ENCODE assay signal across 1 cellular context in the genomic region with DNA sequence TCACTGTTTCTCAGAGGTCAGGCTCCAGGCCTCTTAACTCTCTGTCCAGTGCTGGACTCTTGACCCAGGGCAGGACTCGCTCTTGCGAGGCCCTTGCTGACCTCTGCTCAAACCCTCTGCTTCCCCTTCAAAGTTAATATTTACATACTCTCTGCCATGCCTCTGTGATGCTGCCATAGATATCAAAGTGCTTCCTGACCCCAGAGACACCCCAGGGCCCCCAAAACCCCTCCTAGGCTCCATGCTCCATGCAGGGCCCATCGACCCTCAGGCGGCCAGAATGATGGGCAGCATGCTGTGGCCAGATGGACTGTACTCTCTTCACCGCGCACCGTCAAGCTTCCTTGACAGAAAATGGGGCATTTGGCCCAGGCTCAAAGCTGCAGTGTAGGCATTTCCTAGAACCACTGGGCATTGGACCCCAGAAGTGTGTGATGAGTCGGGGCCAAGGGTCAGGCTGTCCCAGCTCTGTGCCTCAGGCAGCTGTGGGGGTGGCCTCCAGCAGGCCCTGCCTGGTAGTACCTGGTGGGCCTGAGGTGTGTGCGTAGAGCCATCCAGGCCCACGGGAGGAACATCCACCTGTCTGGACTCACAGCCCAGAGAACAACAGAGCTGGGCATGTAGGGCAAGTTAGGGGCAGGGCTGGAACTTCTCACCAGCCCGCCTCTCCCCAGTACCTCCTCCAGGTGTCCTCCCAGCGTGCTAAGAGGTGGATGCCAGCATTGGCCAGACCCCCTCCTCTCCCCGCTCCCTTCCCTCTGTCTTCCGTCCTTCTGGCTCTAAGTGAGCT.
TF ChIP-seq lines count a peak whose summit lies in the region.

No MANE protein-coding gene starts in this region.

TF ChIP-seq in HepG2, 621 proteins besides CTCF, POLR2A, EP300 and RAD21 (continued from another document and continues in another):
- TF ChIP-seq, protein P1, sequence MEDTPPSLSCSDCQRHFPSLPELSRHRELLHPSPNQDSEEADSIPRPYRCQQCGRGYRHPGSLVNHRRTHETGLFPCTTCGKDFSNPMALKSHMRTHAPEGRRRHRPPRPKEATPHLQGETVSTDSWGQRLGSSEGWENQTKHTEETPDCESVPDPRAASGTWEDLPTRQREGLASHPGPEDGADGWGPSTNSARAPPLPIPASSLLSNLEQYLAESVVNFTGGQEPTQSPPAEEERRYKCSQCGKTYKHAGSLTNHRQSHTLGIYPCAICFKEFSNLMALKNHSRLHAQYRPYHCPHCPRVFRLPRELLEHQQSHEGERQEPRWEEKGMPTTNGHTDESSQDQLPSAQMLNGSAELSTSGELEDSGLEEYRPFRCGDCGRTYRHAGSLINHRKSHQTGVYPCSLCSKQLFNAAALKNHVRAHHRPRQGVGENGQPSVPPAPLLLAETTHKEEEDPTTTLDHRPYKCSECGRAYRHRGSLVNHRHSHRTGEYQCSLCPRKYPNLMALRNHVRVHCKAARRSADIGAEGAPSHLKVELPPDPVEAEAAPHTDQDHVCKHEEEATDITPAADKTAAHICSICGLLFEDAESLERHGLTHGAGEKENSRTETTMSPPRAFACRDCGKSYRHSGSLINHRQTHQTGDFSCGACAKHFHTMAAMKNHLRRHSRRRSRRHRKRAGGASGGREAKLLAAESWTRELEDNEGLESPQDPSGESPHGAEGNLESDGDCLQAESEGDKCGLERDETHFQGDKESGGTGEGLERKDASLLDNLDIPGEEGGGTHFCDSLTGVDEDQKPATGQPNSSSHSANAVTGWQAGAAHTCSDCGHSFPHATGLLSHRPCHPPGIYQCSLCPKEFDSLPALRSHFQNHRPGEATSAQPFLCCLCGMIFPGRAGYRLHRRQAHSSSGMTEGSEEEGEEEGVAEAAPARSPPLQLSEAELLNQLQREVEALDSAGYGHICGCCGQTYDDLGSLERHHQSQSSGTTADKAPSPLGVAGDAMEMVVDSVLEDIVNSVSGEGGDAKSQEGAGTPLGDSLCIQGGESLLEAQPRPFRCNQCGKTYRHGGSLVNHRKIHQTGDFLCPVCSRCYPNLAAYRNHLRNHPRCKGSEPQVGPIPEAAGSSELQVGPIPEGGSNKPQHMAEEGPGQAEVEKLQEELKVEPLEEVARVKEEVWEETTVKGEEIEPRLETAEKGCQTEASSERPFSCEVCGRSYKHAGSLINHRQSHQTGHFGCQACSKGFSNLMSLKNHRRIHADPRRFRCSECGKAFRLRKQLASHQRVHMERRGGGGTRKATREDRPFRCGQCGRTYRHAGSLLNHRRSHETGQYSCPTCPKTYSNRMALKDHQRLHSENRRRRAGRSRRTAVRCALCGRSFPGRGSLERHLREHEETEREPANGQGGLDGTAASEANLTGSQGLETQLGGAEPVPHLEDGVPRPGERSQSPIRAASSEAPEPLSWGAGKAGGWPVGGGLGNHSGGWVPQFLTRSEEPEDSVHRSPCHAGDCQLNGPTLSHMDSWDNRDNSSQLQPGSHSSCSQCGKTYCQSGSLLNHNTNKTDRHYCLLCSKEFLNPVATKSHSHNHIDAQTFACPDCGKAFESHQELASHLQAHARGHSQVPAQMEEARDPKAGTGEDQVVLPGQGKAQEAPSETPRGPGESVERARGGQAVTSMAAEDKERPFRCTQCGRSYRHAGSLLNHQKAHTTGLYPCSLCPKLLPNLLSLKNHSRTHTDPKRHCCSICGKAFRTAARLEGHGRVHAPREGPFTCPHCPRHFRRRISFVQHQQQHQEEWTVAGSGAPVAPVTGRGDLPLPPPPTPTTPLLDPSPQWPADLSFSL (CRISPR knock-in tag; IDR thresholded peaks at IDR 0.05), result no peak
- TF ChIP-seq, protein P2, sequence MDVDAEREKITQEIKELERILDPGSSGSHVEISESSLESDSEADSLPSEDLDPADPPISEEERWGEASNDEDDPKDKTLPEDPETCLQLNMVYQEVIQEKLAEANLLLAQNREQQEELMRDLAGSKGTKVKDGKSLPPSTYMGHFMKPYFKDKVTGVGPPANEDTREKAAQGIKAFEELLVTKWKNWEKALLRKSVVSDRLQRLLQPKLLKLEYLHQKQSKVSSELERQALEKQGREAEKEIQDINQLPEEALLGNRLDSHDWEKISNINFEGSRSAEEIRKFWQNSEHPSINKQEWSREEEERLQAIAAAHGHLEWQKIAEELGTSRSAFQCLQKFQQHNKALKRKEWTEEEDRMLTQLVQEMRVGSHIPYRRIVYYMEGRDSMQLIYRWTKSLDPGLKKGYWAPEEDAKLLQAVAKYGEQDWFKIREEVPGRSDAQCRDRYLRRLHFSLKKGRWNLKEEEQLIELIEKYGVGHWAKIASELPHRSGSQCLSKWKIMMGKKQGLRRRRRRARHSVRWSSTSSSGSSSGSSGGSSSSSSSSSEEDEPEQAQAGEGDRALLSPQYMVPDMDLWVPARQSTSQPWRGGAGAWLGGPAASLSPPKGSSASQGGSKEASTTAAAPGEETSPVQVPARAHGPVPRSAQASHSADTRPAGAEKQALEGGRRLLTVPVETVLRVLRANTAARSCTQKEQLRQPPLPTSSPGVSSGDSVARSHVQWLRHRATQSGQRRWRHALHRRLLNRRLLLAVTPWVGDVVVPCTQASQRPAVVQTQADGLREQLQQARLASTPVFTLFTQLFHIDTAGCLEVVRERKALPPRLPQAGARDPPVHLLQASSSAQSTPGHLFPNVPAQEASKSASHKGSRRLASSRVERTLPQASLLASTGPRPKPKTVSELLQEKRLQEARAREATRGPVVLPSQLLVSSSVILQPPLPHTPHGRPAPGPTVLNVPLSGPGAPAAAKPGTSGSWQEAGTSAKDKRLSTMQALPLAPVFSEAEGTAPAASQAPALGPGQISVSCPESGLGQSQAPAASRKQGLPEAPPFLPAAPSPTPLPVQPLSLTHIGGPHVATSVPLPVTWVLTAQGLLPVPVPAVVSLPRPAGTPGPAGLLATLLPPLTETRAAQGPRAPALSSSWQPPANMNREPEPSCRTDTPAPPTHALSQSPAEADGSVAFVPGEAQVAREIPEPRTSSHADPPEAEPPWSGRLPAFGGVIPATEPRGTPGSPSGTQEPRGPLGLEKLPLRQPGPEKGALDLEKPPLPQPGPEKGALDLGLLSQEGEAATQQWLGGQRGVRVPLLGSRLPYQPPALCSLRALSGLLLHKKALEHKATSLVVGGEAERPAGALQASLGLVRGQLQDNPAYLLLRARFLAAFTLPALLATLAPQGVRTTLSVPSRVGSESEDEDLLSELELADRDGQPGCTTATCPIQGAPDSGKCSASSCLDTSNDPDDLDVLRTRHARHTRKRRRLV (CRISPR knock-in tag; IDR thresholded peaks at IDR 0.05), result no peak; the same call in 1 of the 2 replicates
- TF ChIP-seq ZNF766 (CRISPR knock-in tag; IDR thresholded peaks at IDR 0.05; ENCODE audit: borderline replicate concordance) (peak; percentile 65; the same call in 1 of the 2 replicates), ZKSCAN1 (IDR thresholded peaks at IDR 0.05; ENCODE audit: low read length) (no peak), ZNF703 (CRISPR knock-in tag; IDR thresholded peaks at IDR 0.05; ENCODE audit: borderline replicate concordance) (peak; percentile 84; the same call in 1 of the 2 replicates), ZNF598 (CRISPR knock-in tag; IDR thresholded peaks at IDR 0.05; ENCODE audit: borderline replicate concordance) (no peak; the same call in 1 of the 2 replicates), ZFP36L1 (CRISPR knock-in tag; IDR thresholded peaks at IDR 0.05) (peak; percentile 91; the same call in 1 of the 2 replicates), SMAD1 (CRISPR knock-in tag; IDR thresholded peaks at IDR 0.05; ENCODE audit: borderline replicate concordance, low read depth) (no peak), SRF (IDR thresholded peaks at IDR 0.05; ENCODE audit: low read depth, low read length) (no peak), DPF2 (CRISPR knock-in tag; IDR thresholded peaks at IDR 0.05; ENCODE audit: borderline replicate concordance, low read depth) (peak; percentile 93), ZNF160 (CRISPR knock-in tag; IDR thresholded peaks at IDR 0.05) (peak; percentile 68; the same call in 1 of the 2 replicates), MAZ (IDR thresholded peaks at IDR 0.05; ENCODE audit: borderline replicate concordance, low read depth, low read length) (peak; percentile 58; the same call in 1 of the 2 replicates), MAZ (CRISPR knock-in tag; IDR thresholded peaks at IDR 0.05; ENCODE audit: low read depth) (peak; percentile 79; the same call in 1 of the 2 replicates), CBX2 (IDR thresholded peaks at IDR 0.05; ENCODE audit: low read depth, low read length) (no peak), CBX2 (CRISPR knock-in tag; IDR thresholded peaks at IDR 0.05; ENCODE audit: low read depth) (no peak), MED1 (CRISPR knock-in tag; IDR thresholded peaks at IDR 0.05) (peak; percentile 92)
- TF ChIP-seq, protein P3, sequence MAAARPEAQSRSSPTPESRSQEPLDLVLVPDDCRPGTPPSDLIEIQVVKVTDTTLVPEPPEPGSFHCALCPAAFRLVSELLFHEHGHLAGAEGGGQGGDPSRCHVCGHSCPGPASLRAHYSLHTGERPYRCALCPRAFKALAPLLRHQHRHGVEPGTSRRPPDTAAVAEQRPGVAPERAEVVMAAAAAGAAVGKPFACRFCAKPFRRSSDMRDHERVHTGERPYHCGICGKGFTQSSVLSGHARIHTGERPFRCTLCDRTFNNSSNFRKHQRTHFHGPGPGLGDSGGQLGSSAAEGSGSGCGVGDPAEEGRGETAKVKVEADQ (CRISPR knock-in tag; IDR thresholded peaks at IDR 0.05; ENCODE audit: borderline replicate concordance), result no peak
- TF ChIP-seq, protein P4, sequence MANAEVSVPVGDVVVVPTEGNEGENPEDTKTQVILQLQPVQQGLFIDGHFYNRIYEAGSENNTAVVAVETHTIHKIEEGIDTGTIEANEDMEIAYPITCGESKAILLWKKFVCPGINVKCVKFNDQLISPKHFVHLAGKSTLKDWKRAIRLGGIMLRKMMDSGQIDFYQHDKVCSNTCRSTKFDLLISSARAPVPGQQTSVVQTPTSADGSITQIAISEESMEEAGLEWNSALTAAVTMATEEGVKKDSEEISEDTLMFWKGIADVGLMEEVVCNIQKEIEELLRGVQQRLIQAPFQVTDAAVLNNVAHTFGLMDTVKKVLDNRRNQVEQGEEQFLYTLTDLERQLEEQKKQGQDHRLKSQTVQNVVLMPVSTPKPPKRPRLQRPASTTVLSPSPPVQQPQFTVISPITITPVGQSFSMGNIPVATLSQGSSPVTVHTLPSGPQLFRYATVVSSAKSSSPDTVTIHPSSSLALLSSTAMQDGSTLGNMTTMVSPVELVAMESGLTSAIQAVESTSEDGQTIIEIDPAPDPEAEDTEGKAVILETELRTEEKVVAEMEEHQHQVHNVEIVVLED (CRISPR knock-in tag; IDR thresholded peaks at IDR 0.05; ENCODE audit: borderline replicate concordance), result 0 out of 2 replicates have a peak, but pooled peaks have one; percentile 13
- TF ChIP-seq, protein P5, sequence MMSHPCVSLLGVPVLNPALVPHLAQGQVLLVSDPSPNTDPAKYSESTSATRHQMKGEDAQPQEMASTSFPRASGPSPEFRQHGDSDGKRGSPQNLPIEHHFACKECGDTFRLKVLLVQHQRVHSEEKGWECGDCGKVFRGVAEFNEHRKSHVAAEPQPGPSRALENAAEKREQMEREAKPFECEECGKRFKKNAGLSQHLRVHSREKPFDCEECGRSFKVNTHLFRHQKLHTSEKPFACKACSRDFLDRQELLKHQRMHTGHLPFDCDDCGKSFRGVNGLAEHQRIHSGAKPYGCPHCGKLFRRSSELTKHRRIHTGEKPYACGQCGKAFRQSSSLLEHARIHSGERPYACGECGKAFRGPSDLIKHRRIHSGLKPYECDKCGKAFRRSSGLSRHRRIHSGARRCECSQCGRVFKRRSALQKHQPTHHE (CRISPR knock-in tag; IDR thresholded peaks at IDR 0.05; ENCODE audit: borderline replicate concordance), result no peak; the same call in 1 of the 2 replicates
- TF ChIP-seq, protein P6, sequence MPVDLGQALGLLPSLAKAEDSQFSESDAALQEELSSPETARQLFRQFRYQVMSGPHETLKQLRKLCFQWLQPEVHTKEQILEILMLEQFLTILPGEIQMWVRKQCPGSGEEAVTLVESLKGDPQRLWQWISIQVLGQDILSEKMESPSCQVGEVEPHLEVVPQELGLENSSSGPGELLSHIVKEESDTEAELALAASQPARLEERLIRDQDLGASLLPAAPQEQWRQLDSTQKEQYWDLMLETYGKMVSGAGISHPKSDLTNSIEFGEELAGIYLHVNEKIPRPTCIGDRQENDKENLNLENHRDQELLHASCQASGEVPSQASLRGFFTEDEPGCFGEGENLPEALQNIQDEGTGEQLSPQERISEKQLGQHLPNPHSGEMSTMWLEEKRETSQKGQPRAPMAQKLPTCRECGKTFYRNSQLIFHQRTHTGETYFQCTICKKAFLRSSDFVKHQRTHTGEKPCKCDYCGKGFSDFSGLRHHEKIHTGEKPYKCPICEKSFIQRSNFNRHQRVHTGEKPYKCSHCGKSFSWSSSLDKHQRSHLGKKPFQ (CRISPR knock-in tag; IDR thresholded peaks at IDR 0.05; ENCODE audit: insufficient replicate concordance), result peak; percentile 51
- TF ChIP-seq, protein P7, sequence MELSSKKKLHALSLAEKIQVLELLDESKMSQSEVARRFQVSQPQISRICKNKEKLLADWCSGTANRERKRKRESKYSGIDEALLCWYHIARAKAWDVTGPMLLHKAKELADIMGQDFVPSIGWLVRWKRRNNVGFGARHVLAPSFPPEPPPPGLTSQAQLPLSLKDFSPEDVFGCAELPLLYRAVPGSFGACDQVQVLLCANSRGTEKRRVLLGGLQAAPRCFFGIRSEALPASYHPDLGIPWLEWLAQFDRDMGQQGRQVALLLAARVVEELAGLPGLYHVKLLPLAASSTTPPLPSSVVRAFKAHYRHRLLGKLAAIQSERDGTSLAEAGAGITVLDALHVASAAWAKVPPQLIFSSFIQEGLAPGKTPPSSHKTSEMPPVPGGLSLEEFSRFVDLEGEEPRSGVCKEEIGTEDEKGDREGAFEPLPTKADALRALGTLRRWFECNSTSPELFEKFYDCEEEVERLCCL (CRISPR knock-in tag; IDR thresholded peaks at IDR 0.05; ENCODE audit: borderline replicate concordance), result no peak; the same call in 1 of the 2 replicates
- TF ChIP-seq, protein P8, sequence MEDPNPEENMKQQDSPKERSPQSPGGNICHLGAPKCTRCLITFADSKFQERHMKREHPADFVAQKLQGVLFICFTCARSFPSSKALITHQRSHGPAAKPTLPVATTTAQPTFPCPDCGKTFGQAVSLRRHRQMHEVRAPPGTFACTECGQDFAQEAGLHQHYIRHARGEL (CRISPR knock-in tag; IDR thresholded peaks at IDR 0.05), result peak; percentile 67; the same call in 1 of the 2 replicates
